In the genomic region with DNA sequence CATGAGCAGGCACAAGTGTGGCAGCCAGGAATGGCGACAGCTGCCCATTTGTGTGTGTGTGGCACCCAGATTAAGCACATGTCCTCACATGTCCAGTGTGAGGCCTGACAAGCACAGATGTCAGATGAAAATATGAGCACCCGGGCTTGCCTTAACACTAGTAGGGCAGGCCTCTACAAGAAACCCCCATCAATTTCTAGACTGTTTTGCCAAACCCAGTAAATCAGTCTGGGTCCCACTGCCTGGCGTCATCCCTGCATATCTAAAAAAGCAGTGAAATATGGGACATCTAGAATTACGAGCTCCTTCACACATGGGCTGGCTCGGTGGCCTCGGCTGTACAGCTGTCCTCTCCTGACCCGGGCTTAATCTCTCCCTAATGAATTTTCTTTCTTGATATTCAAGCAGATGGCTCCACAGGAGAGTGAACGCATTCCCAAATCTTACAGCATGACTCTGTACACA, we compare ENCODE assay signal across 1 cellular context.
TF ChIP-seq lines count a peak whose summit lies in the region.

No MANE protein-coding gene starts in this region.

TF ChIP-seq in WTC11, 78 proteins besides CTCF, POLR2A, EP300 and RAD21 (continued from another document):
- TF ChIP-seq OVOL2 (CRISPR knock-in tag; IDR thresholded peaks at IDR 0.05; ENCODE audit: borderline replicate concordance): no peak
- no peak for TF ChIP-seq HMGA2 (CRISPR knock-in tag; IDR thresholded peaks at IDR 0.05)
- TF ChIP-seq, protein P1, sequence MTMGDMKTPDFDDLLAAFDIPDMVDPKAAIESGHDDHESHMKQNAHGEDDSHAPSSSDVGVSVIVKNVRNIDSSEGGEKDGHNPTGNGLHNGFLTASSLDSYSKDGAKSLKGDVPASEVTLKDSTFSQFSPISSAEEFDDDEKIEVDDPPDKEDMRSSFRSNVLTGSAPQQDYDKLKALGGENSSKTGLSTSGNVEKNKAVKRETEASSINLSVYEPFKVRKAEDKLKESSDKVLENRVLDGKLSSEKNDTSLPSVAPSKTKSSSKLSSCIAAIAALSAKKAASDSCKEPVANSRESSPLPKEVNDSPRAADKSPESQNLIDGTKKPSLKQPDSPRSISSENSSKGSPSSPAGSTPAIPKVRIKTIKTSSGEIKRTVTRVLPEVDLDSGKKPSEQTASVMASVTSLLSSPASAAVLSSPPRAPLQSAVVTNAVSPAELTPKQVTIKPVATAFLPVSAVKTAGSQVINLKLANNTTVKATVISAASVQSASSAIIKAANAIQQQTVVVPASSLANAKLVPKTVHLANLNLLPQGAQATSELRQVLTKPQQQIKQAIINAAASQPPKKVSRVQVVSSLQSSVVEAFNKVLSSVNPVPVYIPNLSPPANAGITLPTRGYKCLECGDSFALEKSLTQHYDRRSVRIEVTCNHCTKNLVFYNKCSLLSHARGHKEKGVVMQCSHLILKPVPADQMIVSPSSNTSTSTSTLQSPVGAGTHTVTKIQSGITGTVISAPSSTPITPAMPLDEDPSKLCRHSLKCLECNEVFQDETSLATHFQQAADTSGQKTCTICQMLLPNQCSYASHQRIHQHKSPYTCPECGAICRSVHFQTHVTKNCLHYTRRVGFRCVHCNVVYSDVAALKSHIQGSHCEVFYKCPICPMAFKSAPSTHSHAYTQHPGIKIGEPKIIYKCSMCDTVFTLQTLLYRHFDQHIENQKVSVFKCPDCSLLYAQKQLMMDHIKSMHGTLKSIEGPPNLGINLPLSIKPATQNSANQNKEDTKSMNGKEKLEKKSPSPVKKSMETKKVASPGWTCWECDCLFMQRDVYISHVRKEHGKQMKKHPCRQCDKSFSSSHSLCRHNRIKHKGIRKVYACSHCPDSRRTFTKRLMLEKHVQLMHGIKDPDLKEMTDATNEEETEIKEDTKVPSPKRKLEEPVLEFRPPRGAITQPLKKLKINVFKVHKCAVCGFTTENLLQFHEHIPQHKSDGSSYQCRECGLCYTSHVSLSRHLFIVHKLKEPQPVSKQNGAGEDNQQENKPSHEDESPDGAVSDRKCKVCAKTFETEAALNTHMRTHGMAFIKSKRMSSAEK (CRISPR knock-in tag; IDR thresholded peaks at IDR 0.05; ENCODE audit: borderline replicate concordance): no peak
- TF ChIP-seq, protein P2, sequence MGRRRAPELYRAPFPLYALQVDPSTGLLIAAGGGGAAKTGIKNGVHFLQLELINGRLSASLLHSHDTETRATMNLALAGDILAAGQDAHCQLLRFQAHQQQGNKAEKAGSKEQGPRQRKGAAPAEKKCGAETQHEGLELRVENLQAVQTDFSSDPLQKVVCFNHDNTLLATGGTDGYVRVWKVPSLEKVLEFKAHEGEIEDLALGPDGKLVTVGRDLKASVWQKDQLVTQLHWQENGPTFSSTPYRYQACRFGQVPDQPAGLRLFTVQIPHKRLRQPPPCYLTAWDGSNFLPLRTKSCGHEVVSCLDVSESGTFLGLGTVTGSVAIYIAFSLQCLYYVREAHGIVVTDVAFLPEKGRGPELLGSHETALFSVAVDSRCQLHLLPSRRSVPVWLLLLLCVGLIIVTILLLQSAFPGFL (CRISPR knock-in tag; IDR thresholded peaks at IDR 0.05; ENCODE audit: borderline replicate concordance): no peak
- TF ChIP-seq, protein P3, sequence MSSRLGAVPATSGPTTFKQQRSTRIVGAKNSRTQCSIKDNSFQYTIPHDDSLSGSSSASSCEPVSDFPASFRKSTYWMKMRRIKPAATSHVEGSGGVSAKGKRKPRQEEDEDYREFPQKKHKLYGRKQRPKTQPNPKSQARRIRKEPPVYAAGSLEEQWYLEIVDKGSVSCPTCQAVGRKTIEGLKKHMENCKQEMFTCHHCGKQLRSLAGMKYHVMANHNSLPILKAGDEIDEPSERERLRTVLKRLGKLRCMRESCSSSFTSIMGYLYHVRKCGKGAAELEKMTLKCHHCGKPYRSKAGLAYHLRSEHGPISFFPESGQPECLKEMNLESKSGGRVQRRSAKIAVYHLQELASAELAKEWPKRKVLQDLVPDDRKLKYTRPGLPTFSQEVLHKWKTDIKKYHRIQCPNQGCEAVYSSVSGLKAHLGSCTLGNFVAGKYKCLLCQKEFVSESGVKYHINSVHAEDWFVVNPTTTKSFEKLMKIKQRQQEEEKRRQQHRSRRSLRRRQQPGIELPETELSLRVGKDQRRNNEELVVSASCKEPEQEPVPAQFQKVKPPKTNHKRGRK (CRISPR knock-in tag; IDR thresholded peaks at IDR 0.05; ENCODE audit: borderline replicate concordance): no peak
